1 cellular context compared by ENCODE assay signal in genomic region chr19:40777795-40778044, GRCh38.
TF ChIP-seq lines count a peak whose summit lies in the region.

No MANE protein-coding gene starts in this region.

TF ChIP-seq in K562, 482 proteins besides CTCF, POLR2A, EP300 and RAD21 (continued from another document and continues in another):
- peak; percentile 70 for TF ChIP-seq RBBP5 (IDR thresholded peaks at IDR 0.05; ENCODE audit: borderline replicate concordance, insufficient read depth, low read length, poor library complexity, severe bottlenecking)
- no peak for TF ChIP-seq REST (CRISPR knock-in tag; IDR thresholded peaks at IDR 0.05; ENCODE audit: low read depth)
- TF ChIP-seq ZBED1 (IDR thresholded peaks at IDR 0.05) = no peak
- TF ChIP-seq ZEB2 (IDR thresholded peaks at IDR 0.05) = no peak
- TF ChIP-seq FOS (IDR thresholded peaks at IDR 0.05; ENCODE audit: extremely low read depth, insufficient read length) = no peak
- no peak for TF ChIP-seq RHOXF2B (CRISPR knock-in tag; conservative IDR thresholded peaks at IDR 0.05)
- TF ChIP-seq ZNF12 (CRISPR knock-in tag; IDR thresholded peaks at IDR 0.05) = no peak
- TF ChIP-seq ZBTB11 (CRISPR knock-in tag; IDR thresholded peaks at IDR 0.05) = 0 out of 6 replicates have a peak, but pooled peaks of 1 of the 3 experiments have one; percentile 51
- no peak for TF ChIP-seq ZSCAN32 (CRISPR knock-in tag; IDR thresholded peaks at IDR 0.05)
- TF ChIP-seq PHF8 (IDR thresholded peaks at IDR 0.05; ENCODE audit: borderline replicate concordance, low read length) = peak; percentile 36; the same call in 1 of the 2 replicates
- no peak for TF ChIP-seq TAF1 (IDR thresholded peaks at IDR 0.05; ENCODE audit: control insufficient read depth, extremely low read depth, insufficient read depth, low read length, severe bottlenecking)
- TF ChIP-seq LEF1 (IDR thresholded peaks at IDR 0.05) = peak; percentile 16; the same call in 1 of the 2 replicates
- 0 out of 2 replicates have a peak, but pooled peaks have one; percentile 16 for TF ChIP-seq DIDO1 (tag; IDR thresholded peaks at IDR 0.05; ENCODE audit: low read depth)
- TF ChIP-seq TOE1 (IDR thresholded peaks at IDR 0.05; ENCODE audit: borderline replicate concordance) = no peak
- TF ChIP-seq TOE1 (CRISPR knock-in tag; IDR thresholded peaks at IDR 0.05; ENCODE audit: borderline replicate concordance, low read depth) = no peak
- TF ChIP-seq BHLHE40 (IDR thresholded peaks at IDR 0.05; ENCODE audit: low read length) = peak; percentile 8; the same call in 1 of the 2 replicates
- no peak for TF ChIP-seq ARID3B (CRISPR knock-in tag; IDR thresholded peaks at IDR 0.05; ENCODE audit: borderline replicate concordance)
- TF ChIP-seq ZNF431 (CRISPR knock-in tag; IDR thresholded peaks at IDR 0.05) = no peak
- TF ChIP-seq DACH1 (IDR thresholded peaks at IDR 0.05; ENCODE audit: partially characterized antibody) = no peak
- TF ChIP-seq ZNF75A (CRISPR knock-in tag; IDR thresholded peaks at IDR 0.05) = no peak
- TF ChIP-seq ELF2 (CRISPR knock-in tag; IDR thresholded peaks at IDR 0.05) = no peak
- no peak for TF ChIP-seq SMAD3 (CRISPR knock-in tag; conservative IDR thresholded peaks at IDR 0.05)
- TF ChIP-seq KLF16 (IDR thresholded peaks at IDR 0.05) = no peak
- TF ChIP-seq NFE2 (IDR thresholded peaks at IDR 0.05; ENCODE audit: low read depth) = no peak
- no peak for TF ChIP-seq CAMTA2 (CRISPR knock-in tag; conservative IDR thresholded peaks at IDR 0.05)
- no peak for TF ChIP-seq ILK (tag; IDR thresholded peaks at IDR 0.05; ENCODE audit: borderline replicate concordance, low read depth)
- 0 out of 4 replicates have a peak, but pooled peaks of 1 of the 2 experiments have one; percentile 32 for TF ChIP-seq MLLT1 (IDR thresholded peaks at IDR 0.05)
- TF ChIP-seq NR2C1 (IDR thresholded peaks at IDR 0.05) = no peak
- TF ChIP-seq NR2C1 (tag; IDR thresholded peaks at IDR 0.05) = no peak
- TF ChIP-seq HNRNPUL1 (IDR thresholded peaks at IDR 0.05; ENCODE audit: low read length) = no peak
- TF ChIP-seq ZNF165 (CRISPR knock-in tag; IDR thresholded peaks at IDR 0.05; ENCODE audit: borderline replicate concordance) = no peak
- TF ChIP-seq ZBTB1 (CRISPR knock-in tag; IDR thresholded peaks at IDR 0.05; ENCODE audit: borderline replicate concordance, low read depth) = no peak
- TF ChIP-seq GTF2B (IDR thresholded peaks at IDR 0.05; ENCODE audit: extremely low read depth, insufficient read length) = no peak
- TF ChIP-seq ZNF277 (CRISPR knock-in tag; IDR thresholded peaks at IDR 0.05; ENCODE audit: borderline replicate concordance) = no peak
- no peak for TF ChIP-seq ZNF324 (CRISPR knock-in tag; IDR thresholded peaks at IDR 0.05)
- TF ChIP-seq ZNF436 (CRISPR knock-in tag; IDR thresholded peaks at IDR 0.05) = no peak
- no peak for TF ChIP-seq CTCFL (IDR thresholded peaks at IDR 0.05; ENCODE audit: borderline replicate concordance, insufficient read depth, low read depth, low read length, poor library complexity, severe bottlenecking)
- TF ChIP-seq ETV5 (CRISPR knock-in tag; IDR thresholded peaks at IDR 0.05; ENCODE audit: low read depth) = no peak
- no peak for TF ChIP-seq MAFK (IDR thresholded peaks at IDR 0.05; ENCODE audit: low read length)
- TF ChIP-seq GABPA (tag; conservative IDR thresholded peaks at IDR 0.05; ENCODE audit: low read depth) = no peak
- 0 out of 2 replicates have a peak, but pooled peaks have one; percentile 1 for TF ChIP-seq L3MBTL2 (IDR thresholded peaks at IDR 0.05)
- no peak for TF ChIP-seq NFIX (CRISPR knock-in tag; IDR thresholded peaks at IDR 0.05; ENCODE audit: low read depth)
- TF ChIP-seq PRDM10 (IDR thresholded peaks at IDR 0.05; ENCODE audit: partially characterized antibody) = peak; percentile 63
- no peak for TF ChIP-seq MCM3 (IDR thresholded peaks at IDR 0.05)
- TF ChIP-seq KDM5B (IDR thresholded peaks at IDR 0.05; ENCODE audit: insufficient replicate concordance, low read depth, low read length) = peak; percentile 54
- TF ChIP-seq ATF3 (IDR thresholded peaks at IDR 0.05) = no peak
- no peak for TF ChIP-seq ATF3 (CRISPR knock-in tag; conservative IDR thresholded peaks at IDR 0.05)
- no peak for TF ChIP-seq CSDE1 (IDR thresholded peaks at IDR 0.05)
- TF ChIP-seq ATF1 (CRISPR knock-in tag; IDR thresholded peaks at IDR 0.05) = no peak
- peak; percentile 89 for TF ChIP-seq ATF1 (tag; IDR thresholded peaks at IDR 0.05)
